4 cellular contexts compared by ENCODE assay signal in the genomic region with DNA sequence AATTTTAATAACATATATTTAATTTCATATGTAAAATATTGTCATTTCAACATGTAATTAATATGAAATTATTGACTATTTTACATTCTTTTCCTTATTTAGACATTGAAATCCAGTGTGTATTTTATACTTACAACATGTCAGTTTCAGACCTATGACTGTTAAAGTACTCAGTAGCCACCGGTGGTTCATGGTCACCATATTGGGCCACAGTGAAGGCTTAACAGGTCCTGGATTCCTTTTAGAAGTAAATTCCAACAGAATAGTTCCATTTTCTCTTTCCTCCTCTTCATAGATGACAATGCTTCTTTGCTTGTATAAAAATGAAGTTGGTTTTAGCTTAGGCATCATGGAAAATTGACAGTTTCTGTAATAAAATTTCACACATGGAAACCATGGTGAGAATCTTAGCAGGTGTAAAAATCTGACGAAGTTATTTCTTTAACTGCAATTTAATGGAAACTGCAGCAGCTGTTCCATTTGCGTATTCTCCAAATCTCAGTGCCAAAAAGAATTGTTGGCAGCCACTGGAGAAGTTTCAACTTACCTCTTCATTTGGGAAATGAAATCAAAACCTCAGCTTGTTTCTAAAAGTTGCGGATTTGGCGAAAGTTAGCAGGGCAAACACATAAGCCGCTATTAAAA.
"Had no signal": no experiment of that assay in that cellular context is flagged by ENCODE, and none has a peak within 500 bp of the region (broad histone marks: within the 10 kb centered on the region; RNA-seq: fewer than 3 reads in every experiment).

No MANE protein-coding gene starts in this region.

- H3K27ac Mint-ChIP-seq: GM23338, H9 had no signal

- H3K4me2 ChIP-seq: GM23338 had no signal

- H3K4me3 ChIP-seq: GM23338 had no signal

- H3K4me1 Mint-ChIP-seq: GM23338, H9 had no signal

- DNase-seq: H9, HCEC 1CT, IMR-90 had no signal

- H3K9me3 Mint-ChIP-seq: GM23338 had no signal

- H2AFZ ChIP-seq: GM23338 had no signal

- H3K4me3 Mint-ChIP-seq: GM23338, H9 had no signal

- ATAC-seq: GM23338 had no signal
